8 cellular contexts compared by ENCODE assay signal in the genomic region with DNA sequence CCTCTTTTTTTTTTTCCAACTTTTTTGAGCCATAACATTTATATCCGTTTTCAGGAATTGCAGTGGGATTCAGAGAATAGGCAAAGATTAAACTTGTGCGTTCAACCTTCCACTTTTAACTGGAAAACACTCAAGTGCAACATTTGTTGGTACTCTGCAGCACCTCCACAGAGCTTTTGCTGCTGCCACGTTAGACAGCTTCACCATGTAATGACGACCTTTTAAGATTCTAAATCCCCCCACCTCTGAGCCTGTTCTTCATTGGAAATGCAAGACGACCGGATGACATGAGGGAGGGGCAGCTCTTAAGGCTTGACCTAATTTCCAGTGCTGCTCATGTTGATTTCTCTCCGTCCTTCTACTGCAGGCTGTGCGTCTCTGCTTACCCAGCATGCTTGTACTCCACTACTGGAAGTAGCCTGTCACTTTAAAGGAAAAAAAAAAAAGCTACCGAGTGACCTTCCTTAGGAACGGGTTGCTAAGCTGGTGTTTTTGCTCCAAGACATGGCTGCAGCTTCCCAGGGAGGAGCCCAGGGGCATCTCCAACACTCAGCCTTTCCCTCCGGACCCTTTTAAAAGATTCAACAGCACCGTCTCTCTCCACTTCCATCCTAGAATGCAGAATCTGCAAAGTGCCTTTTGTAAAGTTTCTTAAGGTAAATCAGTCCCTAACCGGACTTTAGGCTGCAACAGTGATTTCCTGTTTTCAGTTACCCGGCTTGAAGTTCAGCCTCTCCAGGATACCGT. TPM values are rescaled to one million over a fixed set of nuclear protein-coding genes. Genes with fewer than 3 reads are reported as not detected.
A peak's percentile ranks its signal among the peaks of the same experiment; 100 is the strongest.
DNase-seq lines count a peak whose midpoint lies in the region; FAIRE-seq and TF ChIP-seq lines count a peak whose summit lies in the region.

Gene CC2D2A, plus strand, starts transcription at position 481 of the 747 bp plus-strand sequence. CDS start 6,051 bp downstream, outside the sequence.

- DNase-seq in AG08396 (ENCODE audit: low spot score) (peak; percentile 64), HTR-8/SVneo (ENCODE audit: insufficient read length, low spot score) (peak; percentile 33), astrocyte of the cerebellum (ENCODE audit: low read depth) (no peak), hippocampal formation (lab: John Stamatoyannopoulos, UW) (peak; percentile 13 to 74), prostate gland (ENCODE audit: low spot score) (no peak), GF-D8 (lab: John Stamatoyannopoulos, UW) (no peak)
- DNase-seq in activated T-helper 2 cell treated with anti-CD3 and anti-CD28 coated beads, Interferon-gamma antibody, Interleukin-2, Interleukin-4, amounts not matched to agents 10 μg/mL and 5 μg/mL and 100 μg/mL, durations not matched to agents 14 hours and 24 hours and 36 hours (ENCODE audit: low spot score) = no peak
- no peak for DNase-seq in activated CD4-positive, alpha-beta T cell treated with anti-CD3 and anti-CD28 coated beads, Interleukin-2, amount 50 U/mL, for 4 hours

- no peak within 1 kb of the TSS for H3K27ac Mint-ChIP-seq in activated T-helper 2 cell treated with anti-CD3 and anti-CD28 coated beads, Interferon-gamma antibody, Interleukin-2, Interleukin-4, amounts not matched to agents 10 μg/mL and 5 μg/mL and 100 μg/mL, durations not matched to agents 14 hours and 24 hours and 36 hours

- H3K4me3 ChIP-seq in astrocyte of the cerebellum (ENCODE audit: low read depth, low read length) = peak within 1 kb of the TSS; percentile 49
- H3K4me3 ChIP-seq in prostate gland = peak within 1 kb of the TSS; percentile 30 to 36

- H3K27me3 Mint-ChIP-seq in activated T-helper 2 cell treated with anti-CD3 and anti-CD28 coated beads, Interferon-gamma antibody, Interleukin-2, Interleukin-4, amounts not matched to agents 10 μg/mL and 5 μg/mL and 100 μg/mL, durations not matched to agents 14 hours and 24 hours and 36 hours (ENCODE audit: low read depth) = peaks cover 25% of the 10 kb centered on the region

- H3K4me1 Mint-ChIP-seq in activated T-helper 2 cell treated with anti-CD3 and anti-CD28 coated beads, Interferon-gamma antibody, Interleukin-2, Interleukin-4, amounts not matched to agents 10 μg/mL and 5 μg/mL and 100 μg/mL, durations not matched to agents 14 hours and 24 hours and 36 hours (ENCODE audit: low read depth) = peaks cover 6% of the 10 kb centered on the region

- H3K27ac ChIP-seq in prostate gland = peak within 1 kb of the TSS; percentile 24 to 26

- TF ChIP-seq POLR2A in prostate gland (IDR thresholded peaks at IDR 0.05) = no peak

- WGBS in prostate gland = 5% methylated on average over 15 of the region's 15 CpGs

- H3K36me3 Mint-ChIP-seq in activated T-helper 2 cell treated with anti-CD3 and anti-CD28 coated beads, Interferon-gamma antibody, Interleukin-2, Interleukin-4, amounts not matched to agents 10 μg/mL and 5 μg/mL and 100 μg/mL, durations not matched to agents 14 hours and 24 hours and 36 hours (ENCODE audit: low read depth) = no peaks in the 10 kb centered on the region

- H3K9me3 Mint-ChIP-seq in activated T-helper 2 cell treated with anti-CD3 and anti-CD28 coated beads, Interferon-gamma antibody, Interleukin-2, Interleukin-4, amounts not matched to agents 10 μg/mL and 5 μg/mL and 100 μg/mL, durations not matched to agents 14 hours and 24 hours and 36 hours = no peaks in the 10 kb centered on the region

- H3K36me3 ChIP-seq in prostate gland = no peaks in the 10 kb centered on the region

- FAIRE-seq in HTR-8/SVneo (lab: Jason Lieb, UNC) = no peak

- no peaks in the 10 kb centered on the region for H3K4me1 ChIP-seq in prostate gland (replicated peaks)

- H3K9me3 ChIP-seq in prostate gland = no peaks in the 10 kb centered on the region

- no peak for TF ChIP-seq CTCF in astrocyte of the cerebellum (IDR thresholded peaks at IDR 0.05; ENCODE audit: low read depth, low read length, missing control alignments)
- TF ChIP-seq CTCF in prostate gland (IDR thresholded peaks at IDR 0.05) = no peak

- intact Hi-C loops in prostate gland (cut with DNase I) = no loop called here
- intact Hi-C loops in activated T-helper 2 cell treated with anti-CD3 and anti-CD28 coated beads, Interferon-gamma antibody, Interleukin-2, Interleukin-4, amounts not matched to agents 10 μg/mL and 5 μg/mL and 100 μg/mL, durations not matched to agents 14 hours and 24 hours and 36 hours (cut with micrococcal nuclease) = loop anchor here (10.0 kb wide), 1 partner anchor 535 kb away; no protein-coding TSS in a partner anchor

- no peak within 1 kb of the TSS for H3K4me3 Mint-ChIP-seq in activated T-helper 2 cell treated with anti-CD3 and anti-CD28 coated beads, Interferon-gamma antibody, Interleukin-2, Interleukin-4, amounts not matched to agents 10 μg/mL and 5 μg/mL and 100 μg/mL, durations not matched to agents 14 hours and 24 hours and 36 hours (ENCODE audit: low read depth)

- in situ Hi-C loops in astrocyte of the cerebellum (cut with HindIII; ENCODE audit: low sequenced_read_pairs) = loop anchor here (25.0 kb wide), 1 partner anchor 232 kb away; no protein-coding TSS in a partner anchor

- no peaks in the 10 kb centered on the region for H3K27me3 ChIP-seq in prostate gland (replicated peaks; ENCODE audit: insufficient read depth)

RNA-seq across cellular contexts. Expression of gene CC2D2A, which starts in this region (rescaled TPM):
- total RNA-seq in prostate gland = 10 to 100 TPM; 13.5 to 38.1 TPM
- total RNA-seq in activated T-helper 2 cell treated with anti-CD3 and anti-CD28 coated beads, Interferon-gamma antibody, Interleukin-2, Interleukin-4, amounts not matched to agents 10 μg/mL and 5 μg/mL and 100 μg/mL, durations not matched to agents 14 hours and 24 hours and 36 hours = not detected in 2 replicates

Comparison
In these comparisons a context has a peak if more than half of its experiments do, and no peak if none do; other contexts are left out.
1. RNA of gene CC2D2A (total RNA-seq): 13.5 to 38.1 TPM in prostate gland; not detected in activated T-helper 2 cell treated with anti-CD3 and anti-CD28 coated beads, Interferon-gamma antibody, Interleukin-2, Interleukin-4, amounts not matched to agents 10 μg/mL and 5 μg/mL and 100 μg/mL, durations not matched to agents 14 hours and 24 hours and 36 hours; every median in the first group is over 10 times any median in the second.
2. DNase-seq: peak in AG08396 (single experiment), HTR-8/SVneo (single experiment) and hippocampal formation (2 of 2); none in astrocyte of the cerebellum (single experiment), prostate gland (single experiment), activated T-helper 2 cell treated with anti-CD3 and anti-CD28 coated beads, Interferon-gamma antibody, Interleukin-2, Interleukin-4, amounts not matched to agents 10 μg/mL and 5 μg/mL and 100 μg/mL, durations not matched to agents 14 hours and 24 hours and 36 hours (single experiment), activated CD4-positive, alpha-beta T cell treated with anti-CD3 and anti-CD28 coated beads, Interleukin-2, amount 50 U/mL, for 4 hours (0 of 2) and GF-D8 (single experiment).